ENCODE assay signal across 1 cellular context in genomic region chr15:65610871-65611718, GRCh38.
TF ChIP-seq lines count a peak whose summit lies in the region.

Gene INTS14 (minus strand): TSS chr15:65611131. CDS start chr15:65607380, 3,751 bp downstream.

TF ChIP-seq in GM12878, 131 proteins besides CTCF, POLR2A, EP300 and RAD21 (continued from another document and continues in another):
- TF ChIP-seq JUND (IDR thresholded peaks at IDR 0.05; ENCODE audit: low read depth, low read length) (no peak), TCF12 (IDR thresholded peaks at IDR 0.05; ENCODE audit: low read depth, low read length) (no peak), STAT1 (conservative IDR thresholded peaks at IDR 0.05) (peak; percentile 98; the same call in 1 of the 2 replicates), KDM1A (IDR thresholded peaks at IDR 0.05; ENCODE audit: borderline replicate concordance) (no peak), IRF5 (IDR thresholded peaks at IDR 0.05; ENCODE audit: borderline replicate concordance) (no peak), MEF2B (IDR thresholded peaks at IDR 0.05; ENCODE audit: partially characterized antibody, poor library complexity, severe bottlenecking) (peak; percentile 53), ETV6 (conservative IDR thresholded peaks at IDR 0.05 in 1 of 2, IDR thresholded peaks at IDR 0.05 in 1 of 2; ENCODE audit: borderline replicate concordance in 1 of 2, low read depth in 1 of 2) (peak in 1 of 2 experiments; percentile 48; a peak in 1 of 4 replicates), EED (IDR thresholded peaks at IDR 0.05; ENCODE audit: low read depth) (peak; percentile 88), CREM (IDR thresholded peaks at IDR 0.05; ENCODE audit: low read depth) (peak; percentile 86), LARP7 (IDR thresholded peaks at IDR 0.05) (no peak; the same call in none of the 2 replicates), STAT3 (IDR thresholded peaks at IDR 0.05; ENCODE audit: low read depth, low read length) (no peak), HDAC2 (IDR thresholded peaks at IDR 0.05) (no peak), MYC (IDR thresholded peaks at IDR 0.05; ENCODE audit: insufficient read depth, insufficient read length, insufficient replicate concordance, low read length, severe bottlenecking) (peak; percentile 66), HDGF (IDR thresholded peaks at IDR 0.05) (peak; percentile 90), ZSCAN29 (IDR thresholded peaks at IDR 0.05) (0 out of 2 replicates have a peak, but pooled peaks have one; percentile 69), HDAC6 (IDR thresholded peaks at IDR 0.05; ENCODE audit: unreplicated experiment) (no peak), SREBF2 (IDR thresholded peaks at IDR 0.05; ENCODE audit: low read length) (no peak; the same call in 1 of the 2 replicates), E2F4 (IDR thresholded peaks at IDR 0.05; ENCODE audit: low read depth, low read length) (no peak), CREB1 (IDR thresholded peaks at IDR 0.05; ENCODE audit: low read depth) (peak; percentile 84), RELA (IDR thresholded peaks at IDR 0.05; ENCODE audit: borderline replicate concordance, partially characterized antibody) (peak; percentile 90), PAX5 (IDR thresholded peaks at IDR 0.05; ENCODE audit: borderline replicate concordance, low read depth, low read length) (no peak), POLR2AphosphoS2 (IDR thresholded peaks at IDR 0.05; ENCODE audit: low read depth, low read length) (peak; percentile 72), MTA2 (IDR thresholded peaks at IDR 0.05; ENCODE audit: low read depth) (peak; percentile 53; the same call in 1 of the 2 replicates), SMARCA5 (IDR thresholded peaks at IDR 0.05) (peak; percentile 90; the same call in 1 of the 2 replicates), BCL11A (IDR thresholded peaks at IDR 0.05; ENCODE audit: low read depth, low read length) (0 out of 2 replicates have a peak, but pooled peaks have one; percentile 11), EGR1 (IDR thresholded peaks at IDR 0.05; ENCODE audit: borderline replicate concordance in 1 of 2, low read depth in 2 of 2, low read length in 2 of 2) (peak in 1 of 2 experiments; percentile 31; a peak in 1 of 3 replicates), RBBP5 (conservative IDR thresholded peaks at IDR 0.05) (no peak), ZNF622 (IDR thresholded peaks at IDR 0.05) (no peak), RCOR1 (conservative IDR thresholded peaks at IDR 0.05; ENCODE audit: low read depth, low read length) (0 out of 2 replicates have a peak, but pooled peaks have one; percentile 87), JUNB (IDR thresholded peaks at IDR 0.05) (no peak), SRF (IDR thresholded peaks at IDR 0.05; ENCODE audit: low read depth in 2 of 2, low read length in 2 of 2) (peak; percentile 31 to 85; a peak in 3 of 4 replicates), IRF4 (IDR thresholded peaks at IDR 0.05; ENCODE audit: low read depth, low read length) (peak; percentile 66; the same call in 1 of the 2 replicates), HSF1 (IDR thresholded peaks at IDR 0.05; ENCODE audit: low read depth, low read length) (peak; percentile 63; the same call in 1 of the 2 replicates), CBX3 (IDR thresholded peaks at IDR 0.05; ENCODE audit: borderline replicate concordance, low read depth) (no peak), POU2F2 (IDR thresholded peaks at IDR 0.05; ENCODE audit: borderline replicate concordance, low read depth, low read length) (peak; percentile 90; the same call in 2 of the 3 replicates), TCF3 (IDR thresholded peaks at IDR 0.05; ENCODE audit: borderline replicate concordance, insufficient read depth, low read depth, low read length) (peak; percentile 37; the same call in 1 of the 2 replicates), SP1 (IDR thresholded peaks at IDR 0.05; ENCODE audit: low read depth, low read length) (peak; percentile 77), NFYA (IDR thresholded peaks at IDR 0.05; ENCODE audit: borderline replicate concordance, low read depth, low read length) (no peak), PRDM15 (CRISPR knock-in tag; IDR thresholded peaks at IDR 0.05) (no peak), POLR2AphosphoS5 (IDR thresholded peaks at IDR 0.05; ENCODE audit: low read length) (peak; percentile 87), SUPT20H (IDR thresholded peaks at IDR 0.05; ENCODE audit: borderline replicate concordance, control insufficient read depth, low read depth, low read length) (no peak), CBX5 (IDR thresholded peaks at IDR 0.05; ENCODE audit: low read depth) (peak; percentile 91; the same call in 1 of the 2 replicates), RELB (IDR thresholded peaks at IDR 0.05; ENCODE audit: low read depth) (peak; percentile 96), ATF7 (IDR thresholded peaks at IDR 0.05; ENCODE audit: low read depth) (peak; percentile 34), MTA3 (IDR thresholded peaks at IDR 0.05; ENCODE audit: borderline replicate concordance, low read length) (peak; percentile 73; the same call in 1 of the 2 replicates), NR2F1 (conservative IDR thresholded peaks at IDR 0.05) (peak; percentile 80; the same call in 1 of the 2 replicates), SKIL (IDR thresholded peaks at IDR 0.05; ENCODE audit: low read depth, poor library complexity, severe bottlenecking) (no peak), RFX5 (IDR thresholded peaks at IDR 0.05; ENCODE audit: low read depth, low read length) (peak; percentile 34; the same call in 1 of the 2 replicates), NKRF (conservative IDR thresholded peaks at IDR 0.05) (peak; percentile 86), NBN (IDR thresholded peaks at IDR 0.05) (peak; percentile 97), SMAD5 (IDR thresholded peaks at IDR 0.05; ENCODE audit: low read depth) (peak; percentile 64)
